Comparison of ENCODE assay signal across 21 cellular contexts in the genomic region with DNA sequence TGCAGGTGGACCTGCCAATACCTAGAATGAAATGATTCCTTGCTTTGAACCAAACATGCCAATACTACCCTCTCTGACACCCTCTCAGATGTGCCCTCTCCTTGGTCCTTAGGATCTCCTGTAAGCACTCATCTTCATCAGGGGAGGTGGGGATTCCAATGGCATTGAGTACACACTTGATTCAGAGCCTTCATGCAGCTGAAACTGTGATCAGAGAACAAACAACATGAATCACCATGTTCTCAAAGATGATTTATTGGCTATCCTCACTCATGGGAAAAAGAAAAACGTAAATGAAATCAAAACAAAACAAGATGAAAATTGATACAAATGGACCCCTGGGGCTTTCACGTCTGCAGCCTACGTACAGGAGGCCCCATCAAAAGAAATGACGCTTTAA.
A peak's percentile ranks its signal among the peaks of the same experiment; 100 is the strongest.
DNase-seq lines count a peak whose midpoint lies in the region; FAIRE-seq and TF ChIP-seq lines count a peak whose summit lies in the region.
"Had no signal": no experiment of that assay in that cellular context is flagged by ENCODE, and none has a peak within 500 bp of the region (broad histone marks: within the 10 kb centered on the region; RNA-seq: fewer than 3 reads in every experiment).

No MANE protein-coding gene starts in this region.

- no peak for TF ChIP-seq POLR2A in endothelial cell of umbilical vein (IDR thresholded peaks at IDR 0.05; ENCODE audit: low read depth, low read length)

- no peak overlapping the region for H3K4me3 ChIP-seq in endothelial cell of umbilical vein (replicated peaks in 1 of 3; ENCODE audit: insufficient read depth in 1 of 3, low read depth in 1 of 3, low read length in 3 of 3)
- H3K4me3 ChIP-seq: coronary artery, tibial artery had no signal

- no peak overlapping the region for H2AFZ ChIP-seq in endothelial cell of umbilical vein (ENCODE audit: low read depth, low read length)

- no peak for TF ChIP-seq CTCF in endothelial cell of umbilical vein (IDR thresholded peaks at IDR 0.05; ENCODE audit: extremely low read depth in 1 of 2, insufficient read depth in 1 of 2, low read depth in 1 of 2, low read length in 2 of 2)

- intact Hi-C loops in endothelial cell of umbilical vein (cut with micrococcal nuclease): no loop called here

- no peaks in the 10 kb centered on the region for H3K27me3 ChIP-seq in endothelial cell of umbilical vein (ENCODE audit: control insufficient read depth in 2 of 2, insufficient read depth in 2 of 2, low read length in 2 of 2)
- H3K27me3 ChIP-seq: tibial artery had no signal

- H3K79me2 ChIP-seq in endothelial cell of umbilical vein (ENCODE audit: control insufficient read depth, insufficient read depth, low read length): no peaks in the 10 kb centered on the region

- peaks cover 4 to 5% of the 10 kb centered on the region in 2 experiments for H3K36me3 ChIP-seq in endothelial cell of umbilical vein (ENCODE audit: control insufficient read depth in 2 of 2, extremely low read depth in 1 of 2, insufficient read depth in 2 of 2, low read length in 2 of 2)

- peak; percentile 65 for DNase-seq in DMS53 (lab: John Stamatoyannopoulos, UW)
- peak; percentile 20 for DNase-seq in LHCN-M2 (ENCODE audit: low read depth)
- peak; percentile 59 for DNase-seq in endothelial cell of umbilical vein (ENCODE audit: low read depth, low spot score)
- peak; percentile 13 for DNase-seq in kidney glomerular epithelial cell (lab: John Stamatoyannopoulos, UW)
- DNase-seq in NCI-H345 treated with DMSO at 0.1 percent for 48 hours (lab: John Stamatoyannopoulos, UW; ENCODE audit: unreplicated experiment): no peak
- DNase-seq in NK-92 (lab: John Stamatoyannopoulos, UW; ENCODE audit: unreplicated experiment): no peak
- no peak for DNase-seq in DMS79 (lab: John Stamatoyannopoulos, UW)
- DNase-seq in activated naive CD4-positive, alpha-beta T cell (lab: John Stamatoyannopoulos, UW): no peak
- DNase-seq: activated CD4-positive, alpha-beta memory T cell treated with anti-CD3 and anti-CD28 coated beads for 36 hours; DMS 273 treated with DMSO at 0.1 percent for 48 hours; foreskin melanocyte; mesendoderm; naive B cell; NCI-H526 treated with DMSO at 0.1 percent for 48 hours; retina; stimulated activated CD4-positive, alpha-beta T cell treated with anti-CD3 and anti-CD28 coated beads, Interleukin-4, amount 100 ng/mL, for 24 hours; T-helper 9 cell had no signal

- no peaks in the 10 kb centered on the region for H4K20me1 ChIP-seq in endothelial cell of umbilical vein (replicated peaks; ENCODE audit: control insufficient read depth, extremely low read depth, insufficient read depth, low read length)

- no peaks in the 10 kb centered on the region for H3K9me3 ChIP-seq in endothelial cell of umbilical vein (replicated peaks; ENCODE audit: control insufficient read depth, insufficient read depth, low read length)
- H3K9me3 ChIP-seq: tibial artery had no signal

- peak; percentile 62 for FAIRE-seq in endothelial cell of umbilical vein (lab: Jason Lieb, UNC)
- FAIRE-seq: GM12891 had no signal

- no peak overlapping the region for H3K9ac ChIP-seq in endothelial cell of umbilical vein (replicated peaks; ENCODE audit: extremely low read depth, insufficient read depth, low read length)
- H3K9ac ChIP-seq: KMS-11 had no signal

- no peak overlapping the region for H3K27ac ChIP-seq in endothelial cell of umbilical vein (ENCODE audit: insufficient read depth, low read depth, low read length)
- H3K27ac ChIP-seq: coronary artery, KMS-11, tibial artery had no signal

- no peak overlapping the region for H3K4me2 ChIP-seq in endothelial cell of umbilical vein (ENCODE audit: insufficient read depth, low read length)
- H3K4me2 ChIP-seq: KMS-11 had no signal

- BruUV-seq in endothelial cell of umbilical vein (replicated peaks; lab: Mats Ljungman, UMichigan): no TSS peak

- H3K4me1 ChIP-seq in endothelial cell of umbilical vein (ENCODE audit: control insufficient read depth, extremely low read depth, insufficient read depth, low read length): no peaks in the 10 kb centered on the region
- H3K4me1 ChIP-seq: tibial artery had no signal

- POLR2A ChIA-PET in endothelial cell of umbilical vein (lab: Charles Lee): no interaction called here

- H3K9me1 ChIP-seq in endothelial cell of umbilical vein (replicated peaks; ENCODE audit: control insufficient read depth, extremely low read depth, insufficient read depth, low read length): no peaks in the 10 kb centered on the region

- CTCF ChIA-PET in endothelial cell of umbilical vein (lab: Charles Lee): interaction anchor here (1.0 to 1.1 kb wide), 2 partner anchors 9 to 137 kb away, joined by 3 read pairs; no protein-coding TSS in a partner anchor

- dilution Hi-C loops in endothelial cell of umbilical vein (cut with MboI; ENCODE audit: extremely low pct_ligation_motif_present, low sequenced_read_pairs): no loop called here

TF ChIP-seq in endothelial cell of umbilical vein, 7 proteins besides CTCF, POLR2A, EP300 and RAD21:
- TF ChIP-seq MAX (IDR thresholded peaks at IDR 0.05; ENCODE audit: insufficient read depth, insufficient read length) (no peak), POLR2AphosphoS5 (IDR thresholded peaks at IDR 0.05; ENCODE audit: insufficient read depth, low read depth, low read length) (no peak), JUN (IDR thresholded peaks at IDR 0.05; ENCODE audit: borderline replicate concordance, insufficient read depth, insufficient read length, low read depth) (no peak), EZH2 (IDR thresholded peaks at IDR 0.05; ENCODE audit: borderline replicate concordance, low read depth, low read length, severe bottlenecking) (no peak), FOS (IDR thresholded peaks at IDR 0.05; ENCODE audit: borderline replicate concordance, insufficient read depth, low read length) (no peak), MYC (IDR thresholded peaks at IDR 0.05; ENCODE audit: low read depth, low read length) (no peak), GATA2 (IDR thresholded peaks at IDR 0.05; ENCODE audit: insufficient read depth, insufficient read length, low read depth, low read length) (no peak)

Comparison
In these comparisons a context has a peak if more than half of its experiments do, and no peak if none do; other contexts are left out.
1. DNase-seq: peak in DMS53 (single experiment), LHCN-M2 (single experiment), endothelial cell of umbilical vein (single experiment) and kidney glomerular epithelial cell (single experiment); none in NCI-H345 treated with DMSO at 0.1 percent for 48 hours (single experiment), NK-92 (single experiment), DMS79 (single experiment) and activated naive CD4-positive, alpha-beta T cell (0 of 4).